In the genomic region with DNA sequence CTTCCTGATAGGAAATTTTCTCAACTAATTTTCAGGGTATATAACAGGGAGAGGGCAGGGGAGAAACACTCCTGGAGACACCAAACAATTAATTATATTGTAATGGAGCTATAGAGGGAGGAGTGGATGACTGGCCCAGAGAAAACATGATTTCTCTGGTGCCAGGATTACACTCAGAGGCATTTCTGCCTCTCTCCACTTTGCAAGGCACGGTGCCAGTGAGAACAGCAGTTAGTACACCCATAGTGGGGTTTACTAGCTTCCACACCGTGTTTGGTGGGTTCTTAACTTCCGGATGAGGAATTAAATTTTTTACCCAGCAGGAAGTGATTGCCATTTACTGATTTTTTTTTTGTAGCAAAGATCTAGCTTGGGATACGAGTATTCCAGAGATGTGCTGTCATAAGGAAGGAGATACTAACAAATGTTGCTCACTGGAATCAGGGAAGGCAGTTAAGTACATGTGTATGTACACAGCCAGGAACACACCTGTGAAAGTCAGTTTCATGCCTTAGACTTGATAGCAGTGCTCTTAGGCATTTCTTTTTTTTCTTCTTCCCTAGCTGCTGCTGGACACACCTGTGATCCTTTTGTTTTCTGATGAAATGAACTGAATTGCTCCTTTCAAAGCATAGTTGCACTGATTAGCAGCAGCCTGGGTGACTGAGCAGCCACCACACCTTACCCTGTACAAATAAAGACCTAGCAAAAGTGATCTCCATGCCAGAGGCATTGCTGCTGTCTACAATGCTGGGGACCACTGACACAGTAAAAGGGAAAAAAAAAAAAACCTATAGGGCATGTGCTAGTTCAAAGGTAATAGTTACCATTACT, we compare ENCODE assay signal across 14 cellular contexts.
"Had no signal": no experiment of that assay in that cellular context is flagged by ENCODE, and none has a peak within 500 bp of the region (broad histone marks: within the 10 kb centered on the region; RNA-seq: fewer than 3 reads in every experiment).

No MANE protein-coding gene starts in this region.

- H3K27ac Mint-ChIP-seq: activated CD8-positive, alpha-beta memory T cell treated with anti-CD3 and anti-CD28 coated beads, Interleukin-2, amount 10 ng/mL, durations not matched to agents 7 days and 5 days; activated naive CD4-positive, alpha-beta T cell treated with anti-CD3 and anti-CD28 coated beads, Interleukin-2, amount 50 U/mL, for 72 hours; activated T-cell treated with anti-CD3 and anti-CD28 coated beads, Interleukin-2, amount 50 U/mL, for 24 hours; nephron progenitor cell had no signal

- H3K4me3 Mint-ChIP-seq: activated CD8-positive, alpha-beta memory T cell treated with anti-CD3 and anti-CD28 coated beads, Interleukin-2, amount 10 ng/mL, durations not matched to agents 7 days and 5 days; activated T-cell treated with anti-CD3 and anti-CD28 coated beads, Interleukin-2, amount 50 U/mL, for 24 hours; brain; nephron progenitor cell had no signal

- H3K36me3 Mint-ChIP-seq: activated CD8-positive, alpha-beta memory T cell treated with anti-CD3 and anti-CD28 coated beads, Interleukin-2, amount 10 ng/mL, durations not matched to agents 7 days and 5 days; activated naive CD4-positive, alpha-beta T cell treated with anti-CD3 and anti-CD28 coated beads, Interleukin-2, amount 50 U/mL, for 72 hours had no signal

- DNase-seq: activated CD4-positive, alpha-beta T cell treated with anti-CD3 and anti-CD28 coated beads, Interleukin-2, amount 50 U/mL, for 4 hours; activated CD4-positive, CD25-positive, alpha-beta regulatory T cell treated with anti-CD3 and anti-CD28 coated beads, Interleukin-2, amount 50 U/mL, for 72 hours; activated CD8-positive, alpha-beta memory T cell treated with anti-CD3 and anti-CD28 coated beads, Interleukin-2, amount 10 ng/mL, durations not matched to agents 7 days and 5 days; activated effector memory CD4-positive, alpha-beta T cell treated with anti-CD3 and anti-CD28 coated beads, Interleukin-2, amount 50 U/mL, for 16 hours; activated T-cell treated with anti-CD3 and anti-CD28 coated beads, Interleukin-2, amount 50 U/mL, for 24 hours; amniotic stem cell; cerebellar nuclear complex; dermis blood vessel endothelial cell; erythroblast; kidney glomerular epithelial cell; nephron progenitor cell had no signal

- ATAC-seq: activated CD8-positive, alpha-beta memory T cell treated with anti-CD3 and anti-CD28 coated beads, Interleukin-2, amount 10 ng/mL, durations not matched to agents 7 days and 5 days; activated naive CD4-positive, alpha-beta T cell treated with anti-CD3 and anti-CD28 coated beads, Interleukin-2, amount 50 U/mL, for 72 hours had no signal

- H3K9me3 Mint-ChIP-seq: activated naive CD4-positive, alpha-beta T cell treated with anti-CD3 and anti-CD28 coated beads, Interleukin-2, amount 50 U/mL, for 72 hours; activated T-cell treated with anti-CD3 and anti-CD28 coated beads, Interleukin-2, amount 50 U/mL, for 24 hours; brain; nephron progenitor cell had no signal

- H3K27me3 Mint-ChIP-seq: activated CD8-positive, alpha-beta memory T cell treated with anti-CD3 and anti-CD28 coated beads, Interleukin-2, amount 10 ng/mL, durations not matched to agents 7 days and 5 days; activated T-cell treated with anti-CD3 and anti-CD28 coated beads, Interleukin-2, amount 50 U/mL, for 24 hours; brain had no signal

- H3K4me3 ChIP-seq: tibial nerve had no signal

- H3K4me1 Mint-ChIP-seq: activated CD8-positive, alpha-beta memory T cell treated with anti-CD3 and anti-CD28 coated beads, Interleukin-2, amount 10 ng/mL, durations not matched to agents 7 days and 5 days; nephron progenitor cell had no signal
